Comparison of ENCODE assay signal across 8 cellular contexts in genomic region chr16:71412270-71413160, GRCh38. TPM values are rescaled to one million over a fixed set of nuclear protein-coding genes. Genes with fewer than 3 reads are reported as not detected.
A peak's percentile ranks its signal among the peaks of the same experiment; 100 is the strongest.
DNase-seq lines count a peak whose midpoint lies in the region; ATAC-seq, FAIRE-seq and TF ChIP-seq lines count a peak whose summit lies in the region.
"Had no signal": no experiment of that assay in that cellular context is flagged by ENCODE, and none has a peak within 500 bp of the region (broad histone marks: within the 10 kb centered on the region; RNA-seq: fewer than 3 reads in every experiment).

No MANE protein-coding gene starts in this region.

- H3K27ac Mint-ChIP-seq in natural killer cell treated with Interleukin-12 subunit alpha and Interleukin-12 subunit beta and Interleukin-15 and Interleukin-18, amount 100 ng/mL, for 72 hours = no peak overlapping the region

- no peak overlapping the region for H2BK120ac ChIP-seq in IMR-90 (ENCODE audit: low read depth, low read length)

- no peak overlapping the region for H3K9ac ChIP-seq in IMR-90 (ENCODE audit: low read depth, low read length)

- H3K4me1 ChIP-seq in IMR-90 (ENCODE audit: control insufficient read depth, insufficient read depth, low read length) (no peaks in the 10 kb centered on the region), PC-9 (replicated peaks; ENCODE audit: insufficient read depth) (0 out of 2 replicates have a peak, but pooled peaks cover 3% of the 10 kb centered on the region)

- CTCF ChIA-PET in IMR-90 (lab: Yijun Ruan, JAX) = interaction anchor here (0.6 to 4.2 kb wide), 10 partner anchors 15 to 199 kb away, joined by 3 to 40 read pairs (median 3); partner anchors contain the start of gene CHST4
- CTCF ChIA-PET in PC-9 (lab: Charles Lee) = interaction anchor here (1.1 to 2.1 kb wide), 3 partner anchors 59 to 199 kb away, joined by 4 to 8 read pairs (median 7); no protein-coding TSS in a partner anchor

- H3K4ac ChIP-seq in IMR-90 (ENCODE audit: low read depth, low read length) = no peak overlapping the region

- peak; percentile 80 for TF ChIP-seq RAD21 in IMR-90 (IDR thresholded peaks at IDR 0.05; ENCODE audit: low read length)

- in situ Hi-C loops in IMR-90 (cut with MboI; ENCODE audit: low sequenced_read_pairs) = loop anchor here (5.0 kb wide), 1 partner anchor 90 kb away; no protein-coding TSS in a partner anchor

- no peaks in the 10 kb centered on the region for H3K79me1 ChIP-seq in IMR-90 (ENCODE audit: low read depth in 1 of 2, low read length in 2 of 2)

- POLR2A ChIA-PET in IMR-90 (lab: Charles Lee; ENCODE audit: unreplicated experiment) = interaction anchor here (0.6 kb wide), 1 partner anchor 90 kb away, joined by 3 read pairs; no protein-coding TSS in a partner anchor
- POLR2A ChIA-PET in PC-9 (lab: Charles Lee; ENCODE audit: unreplicated experiment) = no interaction called here

- TF ChIP-seq CTCF in IMR-90 (conservative IDR thresholded peaks at IDR 0.05; ENCODE audit: low read depth, low read length) = peak; percentile 91
- TF ChIP-seq CTCF in PC-9 (conservative IDR thresholded peaks at IDR 0.05) = peak; percentile 90
- TF ChIP-seq CTCF in fibroblast of pulmonary artery (IDR thresholded peaks at IDR 0.05; ENCODE audit: low read length, missing control alignments) = peak; percentile 86

- H3K4me1 Mint-ChIP-seq in natural killer cell treated with Interleukin-12 subunit alpha and Interleukin-12 subunit beta and Interleukin-15 and Interleukin-18, amount 100 ng/mL, for 72 hours (ENCODE audit: low read depth in 2 of 2) = peaks cover 0 to 2% of the 10 kb centered on the region in 2 donors

- no peak overlapping the region for H3K4me3 Mint-ChIP-seq in natural killer cell treated with Interleukin-12 subunit alpha and Interleukin-12 subunit beta and Interleukin-15 and Interleukin-18, amount 100 ng/mL, for 72 hours

- H4K5ac ChIP-seq in IMR-90 (ENCODE audit: low read depth, low read length) = no peak overlapping the region

- H3K9me2 ChIP-seq in PC-9 (ENCODE audit: insufficient read depth) = no peaks in the 10 kb centered on the region

- no peak overlapping the region for H3K23ac ChIP-seq in IMR-90 (ENCODE audit: low read depth, low read length)

- BruUV-seq in IMR-90 (replicated peaks; lab: Mats Ljungman, UMichigan) = no TSS peak
- BruUV-seq in PC-9 (replicated peaks; lab: Mats Ljungman, UMichigan) = no TSS peak

- no peaks in the 10 kb centered on the region for H3K36me3 ChIP-seq in IMR-90 (ENCODE audit: control insufficient read depth, insufficient read depth, low read length)
- H3K36me3 ChIP-seq in PC-9 (ENCODE audit: low read depth) = no peaks in the 10 kb centered on the region

- 0% methylated on average over 2 of the region's 24 CpGs; no CpG with 5 or more reads in 1 of the 2 experiments for WGBS in IMR-90 (ENCODE audit: extremely low coverage in 2 of 2, insufficient read length in 1 of 2), 2 experiments

- H3K9me3 Mint-ChIP-seq in natural killer cell treated with Interleukin-12 subunit alpha and Interleukin-12 subunit beta and Interleukin-15 and Interleukin-18, amount 100 ng/mL, for 72 hours = no peaks in the 10 kb centered on the region

- no peaks in the 10 kb centered on the region for H4K20me1 ChIP-seq in IMR-90 (ENCODE audit: insufficient read depth, low read length)
- H4K20me1 ChIP-seq in PC-9 (ENCODE audit: insufficient read depth) = no peaks in the 10 kb centered on the region

- peak; percentile 95 for FAIRE-seq in GM12891 (lab: Jason Lieb, UNC)

- H3K9me1 ChIP-seq in IMR-90 (ENCODE audit: insufficient read depth, low read length) = no peaks in the 10 kb centered on the region

- H2AK5ac ChIP-seq in IMR-90 (ENCODE audit: low read depth, low read length) = no peak overlapping the region

- H3K79me2 ChIP-seq in PC-9 (ENCODE audit: low read depth) = no peaks in the 10 kb centered on the region

- no peaks in the 10 kb centered on the region for H3K36me3 Mint-ChIP-seq in natural killer cell treated with Interleukin-12 subunit alpha and Interleukin-12 subunit beta and Interleukin-15 and Interleukin-18, amount 100 ng/mL, for 72 hours

- no peak overlapping the region for H4K91ac ChIP-seq in IMR-90 (ENCODE audit: insufficient read depth, low read depth, low read length)

- H2BK15ac ChIP-seq in IMR-90 (ENCODE audit: low read depth, low read length) = no peak overlapping the region

- H3K9me3 ChIP-seq in IMR-90 (ENCODE audit: control insufficient read depth, insufficient read depth, low read length) (no peaks in the 10 kb centered on the region), PC-9 (ENCODE audit: insufficient read depth, low read depth) (no peaks in the 10 kb centered on the region)

- DNase-seq in GM12891 (ENCODE audit: insufficient read length, low spot score) (peak; percentile 59), IMR-90 (peak; percentile 59), PC-9 (peak; percentile 64 to 79), fibroblast of pulmonary artery (ENCODE audit: low read depth) (peak; percentile 75)
- peak; percentile 75 to 76 for DNase-seq in activated T-cell treated with anti-CD3 and anti-CD28 coated beads, Interleukin-2, amount 50 U/mL, for 48 hours
- DNase-seq in natural killer cell treated with Interleukin-12 subunit alpha and Interleukin-12 subunit beta and Interleukin-15 and Interleukin-18, amount 100 ng/mL, for 72 hours (ENCODE audit: low spot score) = peak; percentile 71
- DNase-seq in stimulated activated naive CD8-positive, alpha-beta T cell treated with anti-CD3 and anti-CD28 coated beads, Interleukin-15, Interleukin-2, amounts not matched to agents 100 U/mL and 50 U/mL, for 24 hours = peak; percentile 68

- no peak overlapping the region for H3K14ac ChIP-seq in IMR-90 (replicated peaks; ENCODE audit: low read depth, low read length)

- no peak overlapping the region for H3K27ac ChIP-seq in IMR-90 (ENCODE audit: insufficient read depth, low read length)
- H3K27ac ChIP-seq in PC-9 = no peak overlapping the region

- intact Hi-C loops in IMR-90 (cut with micrococcal nuclease) (loop anchor here (1.0 kb wide), 3 partner anchors 87 to 199 kb away; no protein-coding TSS in a partner anchor), PC-9 (cut with micrococcal nuclease; ENCODE audit: unreplicated experiment) (loop anchor here (1.0 to 2.0 kb wide), 3 partner anchors 87 to 198 kb away; no protein-coding TSS in a partner anchor)

- H2AK9ac ChIP-seq in IMR-90 (replicated peaks; ENCODE audit: low read depth, low read length, poor library complexity) = peak overlapping the region; percentile 39

- H3F3A ChIP-seq in PC-9 (ENCODE audit: insufficient read depth, low read depth) = no peaks in the 10 kb centered on the region

- H3K27me3 ChIP-seq in IMR-90 (ENCODE audit: control insufficient read depth, insufficient read depth, low read length) = peaks cover 10% of the 10 kb centered on the region
- H3K27me3 ChIP-seq in PC-9 (ENCODE audit: insufficient read depth, low read depth) = peaks cover 20% of the 10 kb centered on the region; the same call in 1 of the 2 replicates

- H3K4me3 ChIP-seq in IMR-90 (ENCODE audit: insufficient read depth, low read depth, low read length) (no peak overlapping the region), PC-9 (peak overlapping the region; percentile 20; the same call in 1 of the 2 replicates), fibroblast of pulmonary artery (replicated peaks; ENCODE audit: low read depth, low read length) (no peak overlapping the region)

- H3K56ac ChIP-seq in IMR-90 (ENCODE audit: extremely low read depth, insufficient read depth, low read length) = no peak overlapping the region

- H3K4me2 ChIP-seq in IMR-90 (ENCODE audit: low read depth, low read length) = no peak overlapping the region
- H3K4me2 ChIP-seq in PC-9 = peak overlapping the region; percentile 71

- dilution Hi-C loops in IMR-90 (cut with HindIII; ENCODE audit: low sequenced_read_pairs, unreplicated experiment) = no loop called here

- H2BK20ac ChIP-seq in IMR-90 (ENCODE audit: low read depth, low read length) = no peak overlapping the region

- H2AFZ ChIP-seq in IMR-90 (replicated peaks; ENCODE audit: low read length, poor library complexity) = peak overlapping the region; percentile 69
- H2AFZ ChIP-seq in PC-9 = peak overlapping the region; percentile 70; the same call in 1 of the 2 replicates

- H4K8ac ChIP-seq in IMR-90 (ENCODE audit: low read depth in 2 of 2, low read length in 2 of 2) = no peak overlapping the region

- ATAC-seq in IMR-90 (ENCODE audit: low read depth) = peak; percentile 92
- peak; percentile 62 to 68 for ATAC-seq in natural killer cell treated with Interleukin-12 subunit alpha and Interleukin-12 subunit beta and Interleukin-15 and Interleukin-18, amount 100 ng/mL, for 72 hours
- peak; percentile 71 for ATAC-seq in stimulated activated naive CD8-positive, alpha-beta T cell treated with anti-CD3 and anti-CD28 coated beads, Interleukin-15, Interleukin-2, amounts not matched to agents 100 U/mL and 50 U/mL, for 24 hours

- H3K27me3 Mint-ChIP-seq in natural killer cell treated with Interleukin-12 subunit alpha and Interleukin-12 subunit beta and Interleukin-15 and Interleukin-18, amount 100 ng/mL, for 72 hours = peaks cover 32 to 47% of the 10 kb centered on the region in 2 donors

- no peak overlapping the region for H3K18ac ChIP-seq in IMR-90 (ENCODE audit: low read depth, low read length)

- H2BK5ac ChIP-seq in IMR-90 (ENCODE audit: low read depth, low read length, poor library complexity, severe bottlenecking) = no peak overlapping the region

- no peak for TF ChIP-seq POLR2A in GM12891 (IDR thresholded peaks at IDR 0.05; ENCODE audit: low read depth, low read length)
- no peak for TF ChIP-seq POLR2A in IMR-90 (IDR thresholded peaks at IDR 0.05; ENCODE audit: low read depth, low read length)

RNA-seq across cellular contexts. Expression of gene TLE7, which starts 29.3 kb away (rescaled TPM):
- polyA plus RNA-seq in GM12891 (2012; ENCODE audit: low read depth, missing spikeins) = not detected
- total RNA-seq in IMR-90 (2012; rRNA removed) (not detected in 2 replicates), PC-9 (2021) (not detected in 2 replicates)
- not detected in 2 replicates for polyA plus RNA-seq in IMR-90 (2012; rRNA removed)
- not detected in 2 replicates for polyA plus RNA-seq in IMR-90 (2012; cell fraction: cytosol; rRNA removed)
- polyA plus RNA-seq in IMR-90 (2012; cell fraction: nucleus; rRNA removed; ENCODE audit: low replicate concordance) = 0.03 TPM in 1 of 2 replicates, not detected in the other
- not detected for total RNA-seq in natural killer cell treated with Interleukin-12 subunit alpha and Interleukin-12 subunit beta and Interleukin-15 and Interleukin-18, amount 100 ng/mL, for 72 hours
- polyA plus RNA-seq: thymus had no signal

RNA-seq across cellular contexts. Expression of gene ZNF23, which starts 49.5 kb away (rescaled TPM):
- polyA plus RNA-seq in GM12891 (2012; ENCODE audit: low read depth, missing spikeins) = 5.0 TPM
- total RNA-seq in IMR-90 (2012; rRNA removed) = 8.8 and 11.7 TPM in 2 replicates
- polyA plus RNA-seq in IMR-90 (2012; rRNA removed) = 5.9 and 7.5 TPM in 2 replicates
- polyA plus RNA-seq in IMR-90 (2012; cell fraction: cytosol; rRNA removed) = 1.3 and 1.5 TPM in 2 replicates
- 4.9 and 13.4 TPM in 2 replicates for polyA plus RNA-seq in IMR-90 (2012; cell fraction: nucleus; rRNA removed; ENCODE audit: low replicate concordance)
- 6.9 and 7.9 TPM in 2 replicates for total RNA-seq in PC-9 (2021)
- total RNA-seq in natural killer cell treated with Interleukin-12 subunit alpha and Interleukin-12 subunit beta and Interleukin-15 and Interleukin-18, amount 100 ng/mL, for 72 hours = 10 to 100 TPM; 10.4 to 13.1 TPM

RNA-seq across cellular contexts. Expression of gene CALB2, which starts 54.0 kb away (rescaled TPM):
- not detected for polyA plus RNA-seq in GM12891 (2012; ENCODE audit: low read depth, missing spikeins)
- total RNA-seq in IMR-90 (2012; rRNA removed) (0.18 TPM in 1 of 2 replicates, not detected in the other), PC-9 (2021) (107 and 135 TPM in 2 replicates)
- polyA plus RNA-seq in IMR-90 (2012; rRNA removed) = 0.24 and 0.32 TPM in 2 replicates
- polyA plus RNA-seq in IMR-90 (2012; cell fraction: cytosol; rRNA removed) = 0.04 and 0.09 TPM in 2 replicates
- polyA plus RNA-seq in IMR-90 (2012; cell fraction: nucleus; rRNA removed; ENCODE audit: low replicate concordance) = not detected in 2 replicates
- total RNA-seq in natural killer cell treated with Interleukin-12 subunit alpha and Interleukin-12 subunit beta and Interleukin-15 and Interleukin-18, amount 100 ng/mL, for 72 hours = not detected

Comparison
In these comparisons a context has a peak if more than half of its experiments do, and no peak if none do; other contexts are left out.
1. RNA of gene CALB2, which starts 54.0 kb away (total RNA-seq): 107 to 135 TPM in PC-9; 0.18 TPM in IMR-90 and not detected in natural killer cell treated with Interleukin-12 subunit alpha and Interleukin-12 subunit beta and Interleukin-15 and Interleukin-18, amount 100 ng/mL, for 72 hours; every median in the first group is over 10 times any median in the second.
2. Peak in every context shown above with its lines, with median percentiles within 50 percentile points of each other: DNase-seq, ATAC-seq and CTCF ChIP-seq.